Comparison of ENCODE assay signal across 8 cellular contexts in the genomic region with DNA sequence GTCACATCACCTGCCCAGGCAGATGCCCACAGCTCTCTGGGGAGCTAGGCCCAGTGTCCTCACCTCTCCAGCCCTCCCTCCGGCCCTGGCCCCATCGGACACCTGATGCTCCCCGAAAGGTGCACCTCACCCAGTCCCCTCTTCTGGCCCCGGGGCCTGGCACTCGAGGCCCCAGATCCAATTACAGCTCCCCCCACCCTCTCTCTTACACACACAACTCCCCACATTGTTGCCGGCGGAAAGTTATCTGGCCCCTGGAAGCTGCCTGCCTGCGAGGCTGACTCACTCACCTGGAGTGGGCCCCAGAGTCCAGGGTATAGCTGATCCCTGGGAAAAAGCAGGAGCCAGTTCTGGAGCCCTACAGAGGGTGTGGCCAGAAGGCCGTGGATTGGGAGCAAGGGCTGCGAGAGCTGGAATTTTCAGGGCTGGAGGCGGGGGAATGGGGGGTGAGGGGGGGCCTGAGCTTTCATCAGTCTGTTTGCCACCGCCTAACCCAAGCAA. TPM values are rescaled to one million over a fixed set of nuclear protein-coding genes. Genes with fewer than 3 reads are reported as not detected.
DNase-seq lines count a peak whose midpoint lies in the region; ATAC-seq and TF ChIP-seq lines count a peak whose summit lies in the region.
"Had no signal": no experiment of that assay in that cellular context is flagged by ENCODE, and none has a peak within 500 bp of the region (broad histone marks: within the 10 kb centered on the region; RNA-seq: fewer than 3 reads in every experiment).

No MANE protein-coding gene starts in this region.

- H3K27me3 ChIP-seq in endodermal cell (ENCODE audit: control insufficient read depth, insufficient read depth, low read length, poor library complexity, severe bottlenecking) = peaks cover 60% of the 10 kb centered on the region
- peaks cover 0 to 11% of the 10 kb centered on the region in 2 donors for H3K27me3 ChIP-seq in tibial nerve

- TF ChIP-seq CTCF in endodermal cell (conservative IDR thresholded peaks at IDR 0.05) (no peak), tibial nerve (IDR thresholded peaks at IDR 0.05) (no peak)

- no peaks in the 10 kb centered on the region for H3K9me3 Mint-ChIP-seq in activated T-cell treated with anti-CD3 and anti-CD28 coated beads, Interleukin-2, amount 50 U/mL, for 4 hours
- H3K9me3 Mint-ChIP-seq in endodermal cell = no peaks in the 10 kb centered on the region

- peak overlapping the region; percentile 43 for H3K4me3 Mint-ChIP-seq in activated T-cell treated with anti-CD3 and anti-CD28 coated beads, Interleukin-2, amount 50 U/mL, for 4 hours
- H3K4me3 Mint-ChIP-seq in endodermal cell = peak overlapping the region; percentile 59

- 72 to 95% methylated on average over 4 to 12 of the region's 12 CpGs for WGBS in endodermal cell (ENCODE audit: insufficient coverage in 1 of 2, insufficient read length in 1 of 2), 2 experiments
- WGBS in tibial nerve, 2 donors = 50 to 65% methylated on average over 12 of the region's 12 CpGs

- TF ChIP-seq EP300 in tibial nerve (IDR thresholded peaks at IDR 0.05) = no peak

- no peak overlapping the region for H3K27ac Mint-ChIP-seq in endodermal cell

- DNase-seq in activated T-cell treated with anti-CD3 and anti-CD28 coated beads, Interleukin-2, amount 50 U/mL, for 4 hours = no peak
- DNase-seq in activated T-cell treated with anti-CD3 and anti-CD28 coated beads, Interleukin-2, amount 50 U/mL, for 48 hours = no peak
- DNase-seq in endodermal cell (peak; percentile 76), tibial nerve (ENCODE audit: low spot score in 2 of 2) (no peak), SIG-M5 (lab: John Stamatoyannopoulos, UW) (no peak), NCI-H510A treated with DMSO at 0.1 percent for 48 hours (lab: John Stamatoyannopoulos, UW) (no peak)
- DNase-seq: NCI-H1694 treated with DMSO at 0.1 percent for 48 hours had no signal

- H3K4me3 ChIP-seq in endodermal cell (ENCODE audit: low read length) (no peak overlapping the region), tibial nerve (peak overlapping the region in 1 of 4 donors; percentile 65)

- ATAC-seq in activated T-cell treated with anti-CD3 and anti-CD28 coated beads, Interleukin-2, amount 50 U/mL, for 4 hours = no peak

- peaks cover 7% of the 10 kb centered on the region for H3K4me1 ChIP-seq in endodermal cell (ENCODE audit: control insufficient read depth, insufficient read depth, low read length)
- peaks cover 0 to 59% (median 34%) of the 10 kb centered on the region in 4 donors for H3K4me1 ChIP-seq in tibial nerve

- H3K36me3 Mint-ChIP-seq in activated T-cell treated with anti-CD3 and anti-CD28 coated beads, Interleukin-2, amount 50 U/mL, for 4 hours (ENCODE audit: insufficient read depth) = no peaks in the 10 kb centered on the region
- peaks cover 13% of the 10 kb centered on the region for H3K36me3 Mint-ChIP-seq in endodermal cell (ENCODE audit: low read depth)

- H3K4me1 Mint-ChIP-seq in activated T-cell treated with anti-CD3 and anti-CD28 coated beads, Interleukin-2, amount 50 U/mL, for 4 hours (ENCODE audit: low read depth) = peaks cover 30% of the 10 kb centered on the region
- peaks cover 2% of the 10 kb centered on the region for H3K4me1 Mint-ChIP-seq in endodermal cell

- no peaks in the 10 kb centered on the region for H3K27me3 Mint-ChIP-seq in activated T-cell treated with anti-CD3 and anti-CD28 coated beads, Interleukin-2, amount 50 U/mL, for 4 hours (ENCODE audit: low read depth)
- peaks cover 49% of the 10 kb centered on the region for H3K27me3 Mint-ChIP-seq in endodermal cell (ENCODE audit: insufficient read depth)

- H3K9me3 ChIP-seq in endodermal cell (ENCODE audit: control insufficient read depth, low read length) = no peaks in the 10 kb centered on the region
- H3K9me3 ChIP-seq in tibial nerve = no peaks in the 10 kb centered on the region
- H3K9me3 ChIP-seq: upper lobe of left lung had no signal

- no peak overlapping the region for H3K27ac ChIP-seq in endodermal cell (ENCODE audit: low read depth, low read length)
- H3K27ac ChIP-seq in tibial nerve = peak overlapping the region; percentile 50 to 89 (median 86)

- H3K9ac ChIP-seq in endodermal cell (ENCODE audit: extremely low read depth, low read length, poor library complexity, severe bottlenecking) = no peak overlapping the region

- H3K36me3 ChIP-seq in endodermal cell (ENCODE audit: control insufficient read depth, insufficient read depth, low read length) (peaks cover 7% of the 10 kb centered on the region), tibial nerve (peaks cover 0 to 17% (median 0%) of the 10 kb centered on the region in 3 donors)
- H3K36me3 ChIP-seq: upper lobe of left lung had no signal

- TF ChIP-seq POLR2A in tibial nerve (IDR thresholded peaks at IDR 0.05) = no peak

RNA-seq across cellular contexts. Expression of gene FBXO2, which starts 1.1 kb away (rescaled TPM):
- 1 to 10 TPM in 2 of 3 donors, under 1 TPM in 1; 0.81 to 1.8 (median 1.7) TPM for total RNA-seq in activated T-cell treated with anti-CD3 and anti-CD28 coated beads, Interleukin-2, amount 50 U/mL, for 4 hours
- 10 to 100 TPM; 14.1 to 32.0 TPM for total RNA-seq in endodermal cell
- polyA plus RNA-seq in endodermal cell (2013, experiment 1 of 2) = 6.0 TPM
- 4.3 TPM for polyA plus RNA-seq in endodermal cell (2013, experiment 2 of 2)
- 10 to 100 TPM in 3 of 4 donors, 1 to 10 TPM in 1; 7.5 to 21.0 (median 15.6) TPM for total RNA-seq in tibial nerve

RNA-seq across cellular contexts. Expression of gene FBXO44, which starts 1.5 kb away (rescaled TPM):
- total RNA-seq in activated T-cell treated with anti-CD3 and anti-CD28 coated beads, Interleukin-2, amount 50 U/mL, for 4 hours = 10 to 100 TPM; 12.6 to 13.6 (median 13.2) TPM
- 10 to 100 TPM; 29.1 to 39.1 TPM for total RNA-seq in endodermal cell
- polyA plus RNA-seq in endodermal cell (2013, experiment 1 of 2) = 23.4 TPM
- polyA plus RNA-seq in endodermal cell (2013, experiment 2 of 2) = 15.7 TPM
- 10 to 100 TPM; 24.1 to 59.4 (median 35.7) TPM for total RNA-seq in tibial nerve

RNA-seq across cellular contexts. Expression of gene FBXO6, which starts 10.8 kb away (rescaled TPM):
- total RNA-seq in activated T-cell treated with anti-CD3 and anti-CD28 coated beads, Interleukin-2, amount 50 U/mL, for 4 hours = 10 to 100 TPM; 12.8 to 21.1 (median 19.1) TPM
- total RNA-seq in endodermal cell = 1 to 10 TPM; 2.7 to 4.1 TPM
- 2.8 TPM for polyA plus RNA-seq in endodermal cell (2013, experiment 1 of 2)
- 2.0 TPM for polyA plus RNA-seq in endodermal cell (2013, experiment 2 of 2)
- 10 to 100 TPM in 3 of 4 donors, 1 to 10 TPM in 1; 9.6 to 18.2 (median 13.8) TPM for total RNA-seq in tibial nerve

RNA-seq across cellular contexts. Expression of gene MAD2L2, which starts 27.8 kb away (rescaled TPM):
- total RNA-seq in activated T-cell treated with anti-CD3 and anti-CD28 coated beads, Interleukin-2, amount 50 U/mL, for 4 hours = 10 to 100 TPM; 60.7 to 67.1 (median 63.0) TPM
- total RNA-seq in endodermal cell (100 to 1,000 TPM; 128 to 132 TPM), tibial nerve (10 to 100 TPM; 28.2 to 56.1 (median 32.3) TPM)
- polyA plus RNA-seq in endodermal cell (2013, experiment 1 of 2) = 153 TPM
- polyA plus RNA-seq in endodermal cell (2013, experiment 2 of 2) = 130 TPM

RNA-seq across cellular contexts. Expression of gene DRAXIN, which starts 38.4 kb away (rescaled TPM):
- total RNA-seq in activated T-cell treated with anti-CD3 and anti-CD28 coated beads, Interleukin-2, amount 50 U/mL, for 4 hours = under 1 TPM; 0.03 to 0.08 (median 0.05) TPM
- total RNA-seq in endodermal cell (1 to 10 TPM; 5.4 to 6.0 TPM), tibial nerve (1 to 10 TPM in 1 of 4 donors, under 1 TPM in 2, not detected in 1; under 0.01 to 1.2 (median 0.20) TPM)
- polyA plus RNA-seq in endodermal cell (2013, experiment 1 of 2) = 42.1 TPM
- polyA plus RNA-seq in endodermal cell (2013, experiment 2 of 2) = 39.2 TPM
